Comparison of ENCODE assay signal across 8 cellular contexts in the genomic region with DNA sequence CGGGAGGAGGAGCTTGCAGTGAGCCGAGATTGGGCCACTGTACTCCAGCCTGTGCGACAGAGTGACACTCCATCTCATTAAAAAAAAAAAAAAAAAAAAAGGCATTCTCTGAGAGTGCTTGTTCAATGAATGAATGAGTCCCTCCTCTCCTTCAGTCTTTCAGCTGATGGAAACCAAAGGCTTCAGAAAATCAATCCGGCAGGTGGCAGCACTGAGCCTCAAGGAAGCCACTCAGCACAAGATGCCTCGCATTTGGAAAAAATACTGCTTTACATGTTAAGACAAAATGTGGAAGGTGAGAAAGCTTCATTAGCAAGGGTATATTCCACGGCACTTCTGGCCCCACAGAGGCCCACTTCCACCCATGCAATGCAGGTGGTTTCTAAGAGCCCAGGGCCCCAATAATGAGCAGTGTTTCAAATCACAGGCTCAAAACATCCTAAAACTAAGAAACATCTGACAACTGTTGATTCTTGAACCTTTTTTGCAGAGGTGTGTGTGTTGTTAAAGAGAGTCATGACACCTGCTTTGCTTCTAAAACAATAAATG. TPM values are rescaled to one million over a fixed set of nuclear protein-coding genes. Genes with fewer than 3 reads are reported as not detected.
A peak's percentile ranks its signal among the peaks of the same experiment; 100 is the strongest.
DNase-seq lines count a peak whose midpoint lies in the region; ATAC-seq and TF ChIP-seq lines count a peak whose summit lies in the region.

No MANE protein-coding gene starts in this region.

- H3K4me3 ChIP-seq in MG63, result no peak overlapping the region
- no peak overlapping the region for H3K4me3 ChIP-seq in RWPE2 (ENCODE audit: severe bottlenecking)
- no peak overlapping the region for H3K4me3 ChIP-seq in fibroblast of the aortic adventitia (ENCODE audit: low read depth, low read length)

- DNase-seq in Daoy (ENCODE audit: low read depth), result peak; percentile 81
- peak; percentile 75 for DNase-seq in MG63
- DNase-seq in RWPE2 (ENCODE audit: low spot score), result no peak
- peak; percentile 93 for DNase-seq in fibroblast of the aortic adventitia (ENCODE audit: low read depth)
- peak; percentile 53 for DNase-seq in non-pigmented ciliary epithelial cell (ENCODE audit: low read depth)
- DNase-seq in substantia nigra (lab: John Stamatoyannopoulos, UW), result peak in 44 of 49 donors; percentile 4 to 91 (median 74)

- no peaks in the 10 kb centered on the region for H3K9me3 ChIP-seq in MG63
- peaks cover 2% of the 10 kb centered on the region for H3K9me3 ChIP-seq in RWPE2 (ENCODE audit: severe bottlenecking)

- H3K4me3 Mint-ChIP-seq in activated T-helper 17 cell treated with anti-CD3 and anti-CD28 coated beads, Interleukin-2, amount 50 U/mL, for 72 hours, result no peak overlapping the region

- H3K27ac ChIP-seq in RWPE2 (ENCODE audit: poor library complexity, severe bottlenecking) (no peak overlapping the region), substantia nigra (ENCODE audit: low read depth, low read length, poor library complexity, severe bottlenecking) (peak overlapping the region; percentile 38)

- TF ChIP-seq CTCF in RWPE2 (IDR thresholded peaks at IDR 0.05; ENCODE audit: poor library complexity, severe bottlenecking) (peak; percentile 92), fibroblast of the aortic adventitia (IDR thresholded peaks at IDR 0.05; ENCODE audit: insufficient read depth, low read length) (peak; percentile 81)

- ATAC-seq in RWPE2 (ENCODE audit: low read depth), result peak; percentile 78
- peak; percentile 90 for ATAC-seq in activated T-helper 17 cell treated with anti-CD3 and anti-CD28 coated beads, Interleukin-2, amount 50 U/mL, for 72 hours (replicated peaks)
- no peak for ATAC-seq in HG03354 (IDR thresholded peaks at IDR 0.05; ENCODE audit: poor library complexity, severe bottlenecking, unreplicated experiment)

- H3K27me3 ChIP-seq in MG63 (no peaks in the 10 kb centered on the region), RWPE2 (ENCODE audit: insufficient read depth, poor library complexity, severe bottlenecking) (no peaks in the 10 kb centered on the region)

- H3K36me3 Mint-ChIP-seq in activated T-helper 17 cell treated with anti-CD3 and anti-CD28 coated beads, Interleukin-2, amount 50 U/mL, for 72 hours (ENCODE audit: low read depth), result peaks cover 85% of the 10 kb centered on the region

- no peaks in the 10 kb centered on the region for H3K4me1 Mint-ChIP-seq in activated T-helper 17 cell treated with anti-CD3 and anti-CD28 coated beads, Interleukin-2, amount 50 U/mL, for 72 hours

- H3K27me3 Mint-ChIP-seq in activated T-helper 17 cell treated with anti-CD3 and anti-CD28 coated beads, Interleukin-2, amount 50 U/mL, for 72 hours, result no peaks in the 10 kb centered on the region

- no peaks in the 10 kb centered on the region for H3K4me1 ChIP-seq in RWPE2 (ENCODE audit: insufficient read depth, poor library complexity, severe bottlenecking)

- H3K9me3 Mint-ChIP-seq in activated T-helper 17 cell treated with anti-CD3 and anti-CD28 coated beads, Interleukin-2, amount 50 U/mL, for 72 hours, result no peaks in the 10 kb centered on the region

- H3K36me3 ChIP-seq in MG63 (peaks cover 56% of the 10 kb centered on the region), RWPE2 (ENCODE audit: low read depth) (peaks cover 57% of the 10 kb centered on the region)

- peak overlapping the region; percentile 41 for H3K27ac Mint-ChIP-seq in activated T-helper 17 cell treated with anti-CD3 and anti-CD28 coated beads, Interleukin-2, amount 50 U/mL, for 72 hours

RNA-seq across cellular contexts. Expression of gene SLC25A19, which starts 33.9 kb away (rescaled TPM):
- 19.4 and 30.9 TPM in 2 replicates for total RNA-seq in Daoy (2014; rRNA removed; shearing (Covaris generic))
- total RNA-seq in MG63 (2014; rRNA removed; shearing (Covaris generic); ENCODE audit: low replicate concordance), result 17.8 and 21.7 TPM in 2 replicates
- 100 to 1,000 TPM in 1 of 2 donors, 10 to 100 TPM in 1; 97.4 to 113 TPM for total RNA-seq in activated T-helper 17 cell treated with anti-CD3 and anti-CD28 coated beads, Interleukin-2, amount 50 U/mL, for 72 hours
- 8.7 and 11.0 TPM in 2 replicates for total RNA-seq in fibroblast of the aortic adventitia (ENCODE audit: low replicate concordance)

RNA-seq across cellular contexts. Expression of gene MIF4GD, which starts 52.1 kb away (rescaled TPM):
- 6.7 and 9.4 TPM in 2 replicates for total RNA-seq in Daoy (2014; rRNA removed; shearing (Covaris generic))
- 4.4 and 18.2 TPM in 2 replicates for total RNA-seq in MG63 (2014; rRNA removed; shearing (Covaris generic); ENCODE audit: low replicate concordance)
- total RNA-seq in activated T-helper 17 cell treated with anti-CD3 and anti-CD28 coated beads, Interleukin-2, amount 50 U/mL, for 72 hours, result 10 to 100 TPM; 23.6 to 31.6 TPM
- 3.8 and 9.9 TPM in 2 replicates for total RNA-seq in fibroblast of the aortic adventitia (ENCODE audit: low replicate concordance)
